8 cellular contexts compared by ENCODE assay signal in the genomic region with DNA sequence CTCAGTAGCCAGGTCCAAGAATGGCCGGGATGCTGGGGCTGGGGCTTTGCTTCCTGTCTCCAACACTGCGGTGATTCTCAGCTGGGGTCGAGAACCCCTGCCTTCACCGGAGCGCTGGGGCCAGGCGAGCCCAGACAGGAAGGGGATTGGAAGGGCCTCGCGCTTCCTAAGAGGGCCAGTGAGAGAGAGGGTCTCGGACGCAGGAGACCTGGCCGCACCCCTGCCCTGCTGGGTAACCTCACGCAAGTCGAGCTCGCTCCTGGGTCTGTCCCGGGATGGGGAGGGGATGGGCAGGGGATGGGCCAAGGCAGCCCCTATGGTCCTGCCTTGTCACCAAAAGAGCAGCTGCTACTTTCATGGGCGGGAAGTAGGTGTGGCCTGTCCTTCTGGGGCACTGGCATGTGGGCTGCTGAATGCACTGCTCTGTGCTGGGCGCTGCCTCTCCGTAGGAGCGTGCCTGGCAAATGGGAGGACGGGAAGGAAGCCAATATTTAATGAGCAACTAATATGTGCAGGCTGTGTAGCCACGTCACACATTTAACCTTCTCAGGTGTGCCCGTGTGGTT. TPM values are rescaled to one million over a fixed set of nuclear protein-coding genes. Genes with fewer than 3 reads are reported as not detected.
A peak's percentile ranks its signal among the peaks of the same experiment; 100 is the strongest.
DNase-seq lines count a peak whose midpoint lies in the region; ATAC-seq, FAIRE-seq and TF ChIP-seq lines count a peak whose summit lies in the region.

No MANE protein-coding gene starts in this region.

- peak overlapping the region; percentile 97 for H3K4me2 ChIP-seq in A549

- DNase-seq in A549 (ENCODE audit: low read depth in 1 of 2, low spot score in 1 of 2) (peak; percentile 24 to 36), foreskin keratinocyte (peak in 1 of 2 donors; percentile 21), retinal pigment epithelial cell (ENCODE audit: low read depth) (no peak), activated gamma-delta T cell (lab: John Stamatoyannopoulos, UW) (no peak), NCI-H1048 (lab: John Stamatoyannopoulos, UW) (no peak)
- DNase-seq in activated CD4-positive, alpha-beta T cell treated with anti-CD3 and anti-CD28 coated beads, Interleukin-2, amount 50 U/mL, for 48 hours, result peak; percentile 7 to 26

- TF ChIP-seq EP300 in A549 (IDR thresholded peaks at IDR 0.05), result no peak

- H3K4me3 ChIP-seq in A549 (peak overlapping the region; percentile 63), retinal pigment epithelial cell (ENCODE audit: low read length) (peak overlapping the region; percentile 59)

- H3K4me1 ChIP-seq in A549, result peaks cover 42% of the 10 kb centered on the region
- no peaks in the 10 kb centered on the region for H3K4me1 ChIP-seq in foreskin keratinocyte

- FAIRE-seq in A549 (lab: Jason Lieb, UNC), result no peak

- WGBS in A549 (ENCODE audit: missing lambda C conversion rate), result 25% methylated on average over 15 of the region's 22 CpGs

- peaks cover 8% of the 10 kb centered on the region; the same call in 2 of the 3 replicates for H3K9me3 ChIP-seq in A549

- peak overlapping the region; percentile 74 to 94 for H3K27ac ChIP-seq in A549
- H3K27ac ChIP-seq in foreskin keratinocyte, result no peak overlapping the region

- no peak; the same call in 1 of the 2 replicates for TF ChIP-seq POLR2A in A549 (IDR thresholded peaks at IDR 0.05; ENCODE audit: low read length)

- TF ChIP-seq RAD21 in A549 (conservative IDR thresholded peaks at IDR 0.05 in 1 of 2, IDR thresholded peaks at IDR 0.05 in 1 of 2), result no peak

- peaks cover 43% of the 10 kb centered on the region for H3K27me3 ChIP-seq in foreskin keratinocyte

- CTCF ChIA-PET in A549 (lab: Yijun Ruan, JAX), result interaction anchor here (0.7 to 7.3 kb wide), 79 partner anchors 9 to 1241 kb away, joined by 3 to 221 read pairs (median 5); partner anchors contain the start of gene KCNK18

- POLR2A ChIA-PET in A549 (lab: Yijun Ruan, JAX), result interaction anchor here (1.2 to 1.7 kb wide), 2 partner anchors 102 to 245 kb away, joined by 3 to 13 read pairs; no protein-coding TSS in a partner anchor

- no peak for TF ChIP-seq CTCF in A549 (IDR thresholded peaks at IDR 0.05)
- TF ChIP-seq CTCF in foreskin keratinocyte (conservative IDR thresholded peaks at IDR 0.05), result no peak
- TF ChIP-seq CTCF in retinal pigment epithelial cell (conservative IDR thresholded peaks at IDR 0.05; ENCODE audit: low read depth, low read length), result no peak

- ATAC-seq in A549, result peak; percentile 37 to 55
- ATAC-seq in GM18517 (IDR thresholded peaks at IDR 0.05; ENCODE audit: unreplicated experiment), result peak; percentile 32
- peak; percentile 40 for ATAC-seq in HG03196 (IDR thresholded peaks at IDR 0.05; ENCODE audit: unreplicated experiment)
- peak; percentile 7 for ATAC-seq in foreskin keratinocyte

TF ChIP-seq in A549, 52 proteins besides CTCF, POLR2A, EP300 and RAD21:
- TF ChIP-seq NPAS2 (CRISPR knock-in tag; IDR thresholded peaks at IDR 0.05; ENCODE audit: borderline replicate concordance) (no peak), RFX5 (IDR thresholded peaks at IDR 0.05) (no peak), CEBPB (IDR thresholded peaks at IDR 0.05) (no peak), RCOR1 (IDR thresholded peaks at IDR 0.05; ENCODE audit: low read depth, low read length) (no peak), HOXB5 (CRISPR knock-in tag; IDR thresholded peaks at IDR 0.05) (no peak), FOXS1 (CRISPR knock-in tag; IDR thresholded peaks at IDR 0.05) (no peak), GATA3 (IDR thresholded peaks at IDR 0.05; ENCODE audit: borderline replicate concordance) (no peak), MYC (IDR thresholded peaks at IDR 0.05; ENCODE audit: borderline replicate concordance, low read length) (no peak), HDAC2 (IDR thresholded peaks at IDR 0.05) (no peak), CHD4 (IDR thresholded peaks at IDR 0.05; ENCODE audit: borderline replicate concordance) (no peak), ESRRA (IDR thresholded peaks at IDR 0.05; ENCODE audit: borderline replicate concordance, low read length) (no peak)
TF ChIP-seq in A549: peak in this region for 0.

RNA-seq across cellular contexts. Expression of gene KCNK18, which starts 20.0 kb away (rescaled TPM):
- polyA plus RNA-seq in A549 (2011; rRNA removed) (not detected in 2 replicates), A549 (2017; fragmentation: RNase III; extraction: RNeasy Plus Mini Kit Qiagen cat#74134 plus additional on column Dnase treatment) (not detected in 3 replicates), foreskin keratinocyte (not detected in 2 replicates)
- polyA plus RNA-seq in A549 (2012; cell fraction: cytosol; rRNA removed), result not detected in 2 replicates
- polyA plus RNA-seq in A549 (2012; cell fraction: nucleus; rRNA removed), result not detected in 2 replicates
- not detected in 2 replicates for polyA minus RNA-seq in A549 (2011; rRNA and poly(A)+ RNA removed)
- not detected in 2 replicates for total RNA-seq in foreskin keratinocyte

RNA-seq across cellular contexts. Expression of gene SLC18A2, which starts 23.6 kb away (rescaled TPM):
- polyA plus RNA-seq in A549 (2011; rRNA removed) (0.09 TPM in 1 of 2 replicates, not detected in the other), A549 (2017; fragmentation: RNase III; extraction: RNeasy Plus Mini Kit Qiagen cat#74134 plus additional on column Dnase treatment) (0.03 to 0.05 TPM (median 0.03 TPM) in 3 replicates), foreskin keratinocyte (not detected in 2 replicates)
- polyA plus RNA-seq in A549 (2012; cell fraction: cytosol; rRNA removed), result 0.01 and 0.03 TPM in 2 replicates
- polyA plus RNA-seq in A549 (2012; cell fraction: nucleus; rRNA removed), result 0.02 TPM in 1 of 2 replicates, not detected in the other
- polyA minus RNA-seq in A549 (2011; rRNA and poly(A)+ RNA removed), result 0.08 TPM in 1 of 2 replicates, not detected in the other
- not detected in 2 replicates for total RNA-seq in foreskin keratinocyte

Comparison
In these comparisons a context has a peak if more than half of its experiments do, and no peak if none do; other contexts are left out.
1. DNase-seq: peak in A549 (2 of 2) and activated CD4-positive, alpha-beta T cell treated with anti-CD3 and anti-CD28 coated beads, Interleukin-2, amount 50 U/mL, for 48 hours (2 of 2); none in retinal pigment epithelial cell (single experiment), activated gamma-delta T cell (single experiment) and NCI-H1048 (single experiment).
2. Peak in every context shown above with its lines, with median percentiles within 50 percentile points of each other: ATAC-seq.